10 cellular contexts compared by ENCODE assay signal in the genomic region with DNA sequence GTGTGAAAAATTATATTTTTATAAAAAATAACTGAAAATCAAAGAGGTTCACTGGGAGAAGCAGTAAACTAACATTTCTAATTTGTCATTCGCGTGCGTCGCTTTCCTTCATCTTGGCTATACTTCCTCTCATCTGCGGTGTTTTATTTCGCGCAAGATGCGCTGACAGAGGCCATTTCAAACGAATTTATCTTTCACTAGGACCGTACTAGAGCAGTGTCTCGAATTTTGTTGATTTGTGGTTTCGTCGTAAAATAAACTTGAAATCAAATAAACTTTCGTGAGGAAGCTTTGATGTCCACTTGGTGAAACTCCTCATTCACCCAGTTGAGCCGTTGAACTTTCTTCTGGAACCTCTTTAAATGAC.
DNase-seq lines count a peak whose midpoint lies in the region; ATAC-seq and TF ChIP-seq lines count a peak whose summit lies in the region.
"Had no signal": no experiment of that assay in that cellular context is flagged by ENCODE, and none has a peak within 500 bp of the region (broad histone marks: within the 10 kb centered on the region; RNA-seq: fewer than 3 reads in every experiment).

No MANE protein-coding gene starts in this region.

- H3K27ac Mint-ChIP-seq in osteocyte (ENCODE audit: unreplicated experiment) (peak overlapping the region; percentile 98), natural killer cell (no peak overlapping the region)

- H3K79me2 ChIP-seq in KMS-11 (ENCODE audit: insufficient read depth, low read depth): peaks cover 7% of the 10 kb centered on the region; the same call in 1 of the 2 replicates

- no peak for TF ChIP-seq POLR2A in esophagus muscularis mucosa (IDR thresholded peaks at IDR 0.05; ENCODE audit: low read depth)

- H3K4me1 Mint-ChIP-seq in osteocyte (ENCODE audit: unreplicated experiment) (peaks cover 36% of the 10 kb centered on the region), natural killer cell (peaks cover 7% of the 10 kb centered on the region in 2 donors)

- H2AFZ ChIP-seq in KMS-11 (ENCODE audit: low read depth): peak overlapping the region; percentile 85

- H3K36me3 Mint-ChIP-seq in osteocyte (ENCODE audit: unreplicated experiment): no peaks in the 10 kb centered on the region
- H3K36me3 Mint-ChIP-seq in natural killer cell: peaks cover 6% of the 10 kb centered on the region

- peak overlapping the region; percentile 81 for H3K4me2 ChIP-seq in KMS-11

- TF ChIP-seq CTCF in AG09309 (IDR thresholded peaks at IDR 0.05; ENCODE audit: control insufficient read depth, insufficient read depth, low read depth, low read length, missing control alignments) (no peak), KMS-11 (conservative IDR thresholded peaks at IDR 0.05; ENCODE audit: low read depth, low read length) (no peak), esophagus muscularis mucosa (IDR thresholded peaks at IDR 0.05) (no peak), osteocyte (IDR thresholded peaks at IDR 0.05) (no peak), natural killer cell (IDR thresholded peaks at IDR 0.05) (no peak)

- H3K9me3 ChIP-seq in esophagus muscularis mucosa: no peaks in the 10 kb centered on the region

- H3K4me3 Mint-ChIP-seq in osteocyte (ENCODE audit: unreplicated experiment): peak overlapping the region; percentile 76
- no peak overlapping the region for H3K4me3 Mint-ChIP-seq in natural killer cell

- ATAC-seq in natural killer cell: no peak

- H3K4me3 ChIP-seq in AG09309 (ENCODE audit: control insufficient read depth, low read depth, low read length) (peak overlapping the region; percentile 39), KMS-11 (IDR thresholded peaks at IDR 0.05; ENCODE audit: insufficient read depth, low read depth, low read length) (no peak overlapping the region), esophagus muscularis mucosa (peak overlapping the region; percentile 83 to 90 (median 85))
- H3K4me3 ChIP-seq: SJSA1 had no signal

- peak overlapping the region; percentile 97 for H3K9ac ChIP-seq in KMS-11

- H3K4me1 ChIP-seq in KMS-11 (ENCODE audit: low read depth, poor library complexity, severe bottlenecking) (peaks cover 11% of the 10 kb centered on the region), esophagus muscularis mucosa (peaks cover 26 to 34% (median 31%) of the 10 kb centered on the region in 4 donors)

- H3K27me3 ChIP-seq in KMS-11 (ENCODE audit: insufficient read depth, low read depth) (no peaks in the 10 kb centered on the region; the same call in 1 of the 2 replicates), esophagus muscularis mucosa (peaks cover 0 to 30% (median 0%) of the 10 kb centered on the region in 4 donors)

- DNase-seq in AG09309 (ENCODE audit: low read depth): no peak
- no peak for DNase-seq in esophagus muscularis mucosa (ENCODE audit: extremely low spot score)
- DNase-seq in osteocyte (ENCODE audit: extremely low spot score, unreplicated experiment): no peak
- no peak for DNase-seq in HuH-7.5 (ENCODE audit: low spot score)
- no peak for DNase-seq in NCI-H2196 treated with DMSO at 0.1 percent for 48 hours (lab: John Stamatoyannopoulos, UW; ENCODE audit: unreplicated experiment)
- DNase-seq in stimulated activated CD4-positive, alpha-beta T cell treated with anti-CD3 and anti-CD28 coated beads, Interleukin-4, amount 100 ng/mL, for 4 hours: no peak
- DNase-seq in natural killer cell: no peak
- DNase-seq: stimulated activated CD4-positive, alpha-beta T cell treated with anti-CD3 and anti-CD28 coated beads, Interleukin-4, amount 100 ng/mL, for 24 hours had no signal

- peaks cover 6% of the 10 kb centered on the region for H3K27me3 Mint-ChIP-seq in osteocyte (ENCODE audit: unreplicated experiment)
- H3K27me3 Mint-ChIP-seq in natural killer cell (ENCODE audit: low read depth in 2 of 2): peaks cover 55 to 59% of the 10 kb centered on the region in 2 donors

- H3K36me3 ChIP-seq in KMS-11 (ENCODE audit: insufficient read depth) (no peaks in the 10 kb centered on the region), esophagus muscularis mucosa (no peaks in the 10 kb centered on the region)
- H3K36me3 ChIP-seq: SJSA1 had no signal

- H3K27ac ChIP-seq in KMS-11 (peak overlapping the region; percentile 100), esophagus muscularis mucosa (replicated peaks in 1 of 4) (peak overlapping the region; percentile 97 to 98 (median 98))
- H3K27ac ChIP-seq: SJSA1 had no signal

- 4% methylated on average over 15 of the region's 15 CpGs for WGBS in esophagus muscularis mucosa

- no peaks in the 10 kb centered on the region for H4K20me1 ChIP-seq in KMS-11 (ENCODE audit: insufficient read depth)

- H3K9me3 Mint-ChIP-seq in osteocyte (ENCODE audit: unreplicated experiment) (no peaks in the 10 kb centered on the region), natural killer cell (peaks cover 0 to 6% of the 10 kb centered on the region in 2 donors)

- intact Hi-C loops in esophagus muscularis mucosa (cut with DNase I): loop anchor here (5.0 to 10.0 kb wide), 2 partner anchors 580 to 862 kb away; no protein-coding TSS in a partner anchor
- intact Hi-C loops in natural killer cell (cut with micrococcal nuclease): no loop called here

- TF ChIP-seq EP300 in esophagus muscularis mucosa (IDR thresholded peaks at IDR 0.05): no peak
